9 cellular contexts compared by ENCODE assay signal in genomic region chr13:95296326-95296939, GRCh38. TPM values are rescaled to one million over a fixed set of nuclear protein-coding genes. Genes with fewer than 3 reads are reported as not detected.
DNase-seq lines count a peak whose midpoint lies in the region; ATAC-seq lines count a peak whose summit lies in the region.
"Had no signal": no experiment of that assay in that cellular context is flagged by ENCODE, and none has a peak within 500 bp of the region (broad histone marks: within the 10 kb centered on the region; RNA-seq: fewer than 3 reads in every experiment).

No MANE protein-coding gene starts in this region.

- no peaks in the 10 kb centered on the region for H3K9me3 ChIP-seq in NT2/D1 (ENCODE audit: insufficient read depth, low read length)
- H3K9me3 ChIP-seq: neutrophil had no signal

- DNase-seq in NCI-H748 (lab: John Stamatoyannopoulos, UW; ENCODE audit: unreplicated experiment): peak; percentile 47
- no peak for DNase-seq in NCI-H748 treated with DMSO at 0.1 percent for 48 hours (lab: John Stamatoyannopoulos, UW)
- DNase-seq in NT2/D1 (ENCODE audit: low read depth, low spot score): peak; percentile 28
- DNase-seq in T47D (ENCODE audit: low read depth in 1 of 2, low spot score in 1 of 2): peak; percentile 53 to 56
- peak; percentile 50 to 68 for DNase-seq in lung microvascular endothelial cell (ENCODE audit: low read depth in 2 of 2)
- no peak for DNase-seq in NCI-H187 (lab: John Stamatoyannopoulos, UW)
- no peak for DNase-seq in DMS79 (lab: John Stamatoyannopoulos, UW)

- peaks cover 4% of the 10 kb centered on the region for H3K4me1 ChIP-seq in NT2/D1 (ENCODE audit: insufficient read depth, insufficient read length)

- H3K36me3 ChIP-seq in NT2/D1 (ENCODE audit: insufficient read depth, insufficient read length, low read length): peaks cover 4% of the 10 kb centered on the region
- H3K36me3 ChIP-seq: neutrophil had no signal

- no peak for ATAC-seq in HG03280 (IDR thresholded peaks at IDR 0.05; ENCODE audit: unreplicated experiment)

- in situ Hi-C loops in T47D (cut with HindIII; ENCODE audit: low pct_unique_long_range_greater_than_20kb, low sequenced_read_pairs): no loop called here

- H3K9ac ChIP-seq in NT2/D1 (ENCODE audit: insufficient read length, low read depth): no peak overlapping the region

- no peaks in the 10 kb centered on the region for H3K27me3 ChIP-seq in NT2/D1 (ENCODE audit: insufficient read depth, insufficient read length)

- H3K4me3 ChIP-seq in NT2/D1 (ENCODE audit: insufficient read length, low read depth): no peak overlapping the region

RNA-seq across cellular contexts. Expression of gene ABCC4, which starts 4.8 kb away (rescaled TPM):
- total RNA-seq in lung microvascular endothelial cell: 1.6 and 7.2 TPM in 2 replicates

Comparison
In these comparisons a context has a peak if more than half of its experiments do, and no peak if none do; other contexts are left out.
1. DNase-seq: peak in NCI-H748 (single experiment), NT2/D1 (single experiment), T47D (2 of 2) and lung microvascular endothelial cell (2 of 2); none in NCI-H748 treated with DMSO at 0.1 percent for 48 hours (single experiment), NCI-H187 (0 of 2) and DMS79 (single experiment).